Comparison of ENCODE assay signal across 36 cellular contexts in the genomic region with DNA sequence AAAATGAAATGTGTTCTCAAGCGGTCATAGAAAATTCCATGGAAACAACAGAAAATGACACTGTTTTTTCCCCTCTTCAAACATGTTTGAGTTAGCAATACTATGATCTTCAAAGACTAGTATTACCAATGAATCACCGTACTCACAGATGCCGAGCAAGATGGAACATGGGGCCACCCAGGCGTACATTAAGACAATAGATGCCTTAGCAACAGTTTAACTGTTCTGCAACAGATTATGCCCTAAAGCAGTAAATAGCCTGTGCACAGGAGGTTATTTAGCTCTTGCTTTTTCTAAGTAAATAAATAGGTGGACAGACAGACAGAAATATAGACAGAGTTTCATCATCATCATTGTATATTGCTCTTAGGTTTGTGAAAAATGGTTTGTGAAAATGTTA.
"Had no signal": no experiment of that assay in that cellular context is flagged by ENCODE, and none has a peak within 500 bp of the region (broad histone marks: within the 10 kb centered on the region; RNA-seq: fewer than 3 reads in every experiment).

No MANE protein-coding gene starts in this region.

- DNase-seq: activated B cell treated with CpG ODN at 0.5 μM for 24 hours; activated CD4-positive, alpha-beta T cell treated with anti-CD3 and anti-CD28 coated beads for 48 hours; activated CD4-positive, alpha-beta T cell treated with anti-CD3 and anti-CD28 coated beads, Interleukin-2, amount 50 U/mL, for 1 hour; activated CD4-positive, alpha-beta T cell treated with anti-CD3 and anti-CD28 coated beads, Interleukin-2, amount 50 U/mL, for 48 hours; activated CD8-positive, alpha-beta memory T cell treated with anti-CD3 and anti-CD28 coated beads, Interleukin-2, amount 10 ng/mL, durations not matched to agents 7 days and 5 days; activated CD8-positive, alpha-beta memory T cell treated with anti-CD3 and anti-CD28 coated beads, Interleukin-2, amount 50 U/mL, for 4 hours; activated CD8-positive, alpha-beta T cell treated with anti-CD3 and anti-CD28 coated beads, Interleukin-2, amount 10 ng/mL, durations not matched to agents 7 days and 5 days; activated effector memory CD4-positive, alpha-beta T cell treated with anti-CD3 and anti-CD28 coated beads, Interleukin-2, amount 50 U/mL, for 16 hours; activated naive CD4-positive, alpha-beta T cell treated with anti-CD3 and anti-CD28 coated beads for 36 hours; activated naive CD8-positive, alpha-beta T cell treated with anti-CD3 and anti-CD28 coated beads for 36 hours; activated naive CD8-positive, alpha-beta T cell treated with anti-CD3 and anti-CD28 coated beads, Interleukin-2, amount 50 U/mL, for 24 hours; activated T-cell treated with anti-CD3 and anti-CD28 coated beads, Interleukin-2, amount 50 U/mL, for 1 hour; activated T-cell treated with anti-CD3 and anti-CD28 coated beads, Interleukin-2, amount 50 U/mL, for 48 hours; adrenal gland; amygdala; aorta; body of pancreas; cortex of kidney; dermis blood vessel endothelial cell; effector CD4-positive, alpha-beta T cell; effector memory CD8-positive, alpha-beta T cell; esophagus squamous epithelium; head of caudate nucleus; hippocampal formation; T-helper 17 cell; T1000; WERI-Rb-1 had no signal

- ATAC-seq: activated CD4-positive, CD25-positive, alpha-beta regulatory T cell treated with anti-CD3 and anti-CD28 coated beads, Interleukin-2, amount 50 U/mL, for 24 hours; activated CD8-positive, alpha-beta memory T cell treated with anti-CD3 and anti-CD28 coated beads, Interleukin-2, amount 10 ng/mL, durations not matched to agents 7 days and 5 days; activated CD8-positive, alpha-beta T cell treated with anti-CD3 and anti-CD28 coated beads, Interleukin-2, amount 10 ng/mL, durations not matched to agents 7 days and 5 days; activated naive CD8-positive, alpha-beta T cell treated with anti-CD3 and anti-CD28 coated beads, Interleukin-2, amount 50 U/mL, for 24 hours; body of pancreas; effector memory CD8-positive, alpha-beta T cell; T-helper 17 cell had no signal

- H3K9me3 ChIP-seq: adrenal gland, body of pancreas, esophagus squamous epithelium had no signal

- H3K36me3 Mint-ChIP-seq: activated CD8-positive, alpha-beta memory T cell treated with anti-CD3 and anti-CD28 coated beads, Interleukin-2, amount 10 ng/mL, durations not matched to agents 7 days and 5 days; activated naive CD4-positive, alpha-beta T cell treated with anti-CD3 and anti-CD28 coated beads, Interleukin-2, amount 50 U/mL, for 24 hours; activated naive CD8-positive, alpha-beta T cell treated with anti-CD3 and anti-CD28 coated beads for 36 hours had no signal

- H3K4me3 ChIP-seq: adrenal gland, body of pancreas, esophagus squamous epithelium had no signal

- H3K27ac ChIP-seq: adrenal gland, body of pancreas, epithelial cell of prostate, esophagus squamous epithelium, WERI-Rb-1 had no signal

- FAIRE-seq: colon, frontal cortex had no signal

- H3K4me1 ChIP-seq: adrenal gland, body of pancreas, esophagus squamous epithelium had no signal

- H3K4me3 Mint-ChIP-seq: activated B cell treated with CpG ODN at 0.5 μM for 24 hours; activated CD8-positive, alpha-beta memory T cell treated with anti-CD3 and anti-CD28 coated beads, Interleukin-2, amount 10 ng/mL, durations not matched to agents 7 days and 5 days; activated CD8-positive, alpha-beta T cell treated with anti-CD3 and anti-CD28 coated beads, Interleukin-2, amount 10 ng/mL, durations not matched to agents 7 days and 5 days; activated naive CD4-positive, alpha-beta T cell treated with anti-CD3 and anti-CD28 coated beads for 36 hours; activated naive CD4-positive, alpha-beta T cell treated with anti-CD3 and anti-CD28 coated beads, Interleukin-2, amount 50 U/mL, for 24 hours; activated naive CD8-positive, alpha-beta T cell treated with anti-CD3 and anti-CD28 coated beads for 36 hours; activated naive CD8-positive, alpha-beta T cell treated with anti-CD3 and anti-CD28 coated beads, Interleukin-2, amount 50 U/mL, for 24 hours; activated T-helper 1 cell treated with anti-CD3 and anti-CD28 coated beads, Interleukin-12 subunit alpha, Interleukin-12 subunit beta, Interleukin-2, Interleukin-4 antibody, amounts not matched to agents 30 ng/mL and 10 ng/mL and 1 ng/mL, durations not matched to agents 14 hours and 24 hours and 36 hours; central memory CD8-positive, alpha-beta T cell; effector memory CD8-positive, alpha-beta T cell; T-helper 17 cell; T-helper 2 cell treated with Interferon-gamma antibody and Interleukin-4, amounts not matched to agents 5 μg/mL and 100 μg/mL, for 36 hours had no signal

- H3K27me3 Mint-ChIP-seq: activated B cell treated with CpG ODN at 0.5 μM for 24 hours; activated CD8-positive, alpha-beta memory T cell treated with anti-CD3 and anti-CD28 coated beads, Interleukin-2, amount 10 ng/mL, durations not matched to agents 7 days and 5 days; activated naive CD4-positive, alpha-beta T cell treated with anti-CD3 and anti-CD28 coated beads, Interleukin-2, amount 50 U/mL, for 24 hours; activated naive CD8-positive, alpha-beta T cell treated with anti-CD3 and anti-CD28 coated beads for 36 hours; activated naive CD8-positive, alpha-beta T cell treated with anti-CD3 and anti-CD28 coated beads, Interleukin-2, amount 50 U/mL, for 24 hours; central memory CD8-positive, alpha-beta T cell; effector memory CD8-positive, alpha-beta T cell; T-helper 17 cell had no signal

- H3K36me3 ChIP-seq: adrenal gland, esophagus squamous epithelium, WERI-Rb-1 had no signal

- H3K4me1 Mint-ChIP-seq: activated B cell treated with CpG ODN at 0.5 μM for 24 hours; activated CD8-positive, alpha-beta memory T cell treated with anti-CD3 and anti-CD28 coated beads, Interleukin-2, amount 10 ng/mL, durations not matched to agents 7 days and 5 days; activated naive CD4-positive, alpha-beta T cell treated with anti-CD3 and anti-CD28 coated beads, Interleukin-2, amount 50 U/mL, for 24 hours; activated naive CD8-positive, alpha-beta T cell treated with anti-CD3 and anti-CD28 coated beads for 36 hours; activated naive CD8-positive, alpha-beta T cell treated with anti-CD3 and anti-CD28 coated beads, Interleukin-2, amount 50 U/mL, for 24 hours; central memory CD8-positive, alpha-beta T cell; T-helper 17 cell had no signal

- H3K27ac Mint-ChIP-seq: activated B cell treated with CpG ODN at 0.5 μM for 24 hours; activated CD8-positive, alpha-beta memory T cell treated with anti-CD3 and anti-CD28 coated beads, Interleukin-2, amount 10 ng/mL, durations not matched to agents 7 days and 5 days; activated CD8-positive, alpha-beta T cell treated with anti-CD3 and anti-CD28 coated beads, Interleukin-2, amount 10 ng/mL, durations not matched to agents 7 days and 5 days; activated naive CD4-positive, alpha-beta T cell treated with anti-CD3 and anti-CD28 coated beads for 36 hours; activated naive CD4-positive, alpha-beta T cell treated with anti-CD3 and anti-CD28 coated beads, Interleukin-2, amount 50 U/mL, for 24 hours; activated naive CD8-positive, alpha-beta T cell treated with anti-CD3 and anti-CD28 coated beads for 36 hours; activated naive CD8-positive, alpha-beta T cell treated with anti-CD3 and anti-CD28 coated beads, Interleukin-2, amount 50 U/mL, for 24 hours; activated T-helper 1 cell treated with anti-CD3 and anti-CD28 coated beads, Interleukin-12 subunit alpha, Interleukin-12 subunit beta, Interleukin-2, Interleukin-4 antibody, amounts not matched to agents 30 ng/mL and 10 ng/mL and 1 ng/mL, durations not matched to agents 14 hours and 24 hours and 36 hours; activated T-helper 2 cell treated with anti-CD3 and anti-CD28 coated beads, Interferon-gamma antibody, Interleukin-2, Interleukin-4, amounts not matched to agents 10 μg/mL and 5 μg/mL and 100 μg/mL, durations not matched to agents 14 hours and 24 hours and 36 hours; effector memory CD8-positive, alpha-beta T cell; T-helper 17 cell; T-helper 2 cell treated with Interferon-gamma antibody and Interleukin-4, amounts not matched to agents 5 μg/mL and 100 μg/mL, for 36 hours had no signal

- H3K27me3 ChIP-seq: adrenal gland, body of pancreas, esophagus squamous epithelium had no signal

- H3K9me3 Mint-ChIP-seq: activated B cell treated with CpG ODN at 0.5 μM for 24 hours; activated naive CD4-positive, alpha-beta T cell treated with anti-CD3 and anti-CD28 coated beads, Interleukin-2, amount 50 U/mL, for 24 hours; activated naive CD8-positive, alpha-beta T cell treated with anti-CD3 and anti-CD28 coated beads for 36 hours; activated T-helper 1 cell treated with anti-CD3 and anti-CD28 coated beads, Interleukin-12 subunit alpha, Interleukin-12 subunit beta, Interleukin-2, Interleukin-4 antibody, amounts not matched to agents 30 ng/mL and 10 ng/mL and 1 ng/mL, durations not matched to agents 14 hours and 24 hours and 36 hours had no signal
